18 cellular contexts compared by ENCODE assay signal in the genomic region with DNA sequence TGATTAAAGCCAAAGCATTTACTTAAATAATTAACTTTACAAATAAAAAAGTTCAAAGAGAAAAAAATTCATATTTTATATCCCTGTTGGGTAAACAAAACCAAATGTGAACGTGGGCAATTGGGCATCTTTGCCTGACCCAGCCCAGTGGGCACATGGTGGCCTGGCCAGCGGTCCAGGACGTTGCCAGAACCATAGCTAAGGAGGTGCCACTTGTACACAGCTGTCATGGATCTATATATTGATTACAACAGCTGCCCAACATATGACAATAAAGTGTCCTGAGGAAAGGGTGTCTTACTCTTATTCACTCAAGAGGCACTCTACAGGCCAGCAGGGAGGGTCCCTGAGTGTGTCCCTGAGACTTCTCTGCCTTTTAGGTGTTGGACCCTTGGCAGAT.
"Had no signal": no experiment of that assay in that cellular context is flagged by ENCODE, and none has a peak within 500 bp of the region (broad histone marks: within the 10 kb centered on the region; RNA-seq: fewer than 3 reads in every experiment).

No MANE protein-coding gene starts in this region.

- DNase-seq: effector memory CD8-positive, alpha-beta T cell; foreskin keratinocyte; immature natural killer cell; left lung; mesenchymal stem cell; natural killer cell; posterior cingulate gyrus; stimulated activated CD4-positive, alpha-beta T cell treated with anti-CD3 and anti-CD28 coated beads, Interleukin-2, amount 100 ng/mL, for 24 hours; stimulated activated CD4-positive, alpha-beta T cell treated with anti-CD3 and anti-CD28 coated beads, Interleukin-4, amount 100 ng/mL, for 4 hours; stimulated activated naive B cell treated with anti-CD40 and anti-IgM and Interleukin-4, amounts not matched to agents 10 μg/mL and 1 μg/mL and 100 μg/mL, for 72 hours; stimulated activated naive CD8-positive, alpha-beta T cell treated with anti-CD3 and anti-CD28 coated beads, Interleukin-15, amount 100 ng/mL, for 72 hours; testis; transverse colon had no signal

- H3K9me3 Mint-ChIP-seq: dendritic cell treated with granulocyte-macrophage colony-stimulating factor and Interleukin-4, amounts not matched to agents 40 ng/mL and 50 ng/mL, for 4 days; effector memory CD8-positive, alpha-beta T cell; immature natural killer cell; natural killer cell; neural crest cell; stimulated activated naive CD8-positive, alpha-beta T cell treated with anti-CD3 and anti-CD28 coated beads, Interleukin-15, amount 100 ng/mL, for 72 hours had no signal

- H3K27ac Mint-ChIP-seq: dendritic cell treated with granulocyte-macrophage colony-stimulating factor and Interleukin-4, amounts not matched to agents 40 ng/mL and 50 ng/mL, for 4 days; effector memory CD8-positive, alpha-beta T cell; immature natural killer cell; natural killer cell; stimulated activated naive B cell treated with anti-CD40 and anti-IgM and Interleukin-4, amounts not matched to agents 10 μg/mL and 1 μg/mL and 100 μg/mL, for 72 hours; stimulated activated naive CD8-positive, alpha-beta T cell treated with anti-CD3 and anti-CD28 coated beads, Interleukin-15, amount 100 ng/mL, for 72 hours had no signal

- ATAC-seq: effector memory CD8-positive, alpha-beta T cell; foreskin keratinocyte; left lung; natural killer cell; stimulated activated naive B cell treated with anti-CD40 and anti-IgM and Interleukin-4, amounts not matched to agents 10 μg/mL and 1 μg/mL and 100 μg/mL, for 72 hours; stimulated activated naive CD8-positive, alpha-beta T cell treated with anti-CD3 and anti-CD28 coated beads, Interleukin-15, amount 100 ng/mL, for 72 hours had no signal

- H3K36me3 Mint-ChIP-seq: immature natural killer cell, natural killer cell had no signal

- H3K4me3 Mint-ChIP-seq: dendritic cell treated with granulocyte-macrophage colony-stimulating factor and Interleukin-4, amounts not matched to agents 40 ng/mL and 50 ng/mL, for 4 days; effector memory CD8-positive, alpha-beta T cell; immature natural killer cell; natural killer cell; neural crest cell; stimulated activated naive B cell treated with anti-CD40 and anti-IgM and Interleukin-4, amounts not matched to agents 10 μg/mL and 1 μg/mL and 100 μg/mL, for 72 hours; stimulated activated naive CD8-positive, alpha-beta T cell treated with anti-CD3 and anti-CD28 coated beads, Interleukin-15, amount 100 ng/mL, for 72 hours had no signal

- H3K36me3 ChIP-seq: cardiac muscle cell, left lung, right atrium auricular region, transverse colon had no signal

- H3K27me3 Mint-ChIP-seq: dendritic cell treated with granulocyte-macrophage colony-stimulating factor and Interleukin-4, amounts not matched to agents 40 ng/mL and 50 ng/mL, for 4 days; stimulated activated naive B cell treated with anti-CD40 and anti-IgM and Interleukin-4, amounts not matched to agents 10 μg/mL and 1 μg/mL and 100 μg/mL, for 72 hours; stimulated activated naive CD8-positive, alpha-beta T cell treated with anti-CD3 and anti-CD28 coated beads, Interleukin-15, amount 100 ng/mL, for 72 hours had no signal

- H3K4me3 ChIP-seq: cardiac muscle cell, left lung, lung, right atrium auricular region, testis, transverse colon had no signal

- H3K9me3 ChIP-seq: left lung, right atrium auricular region, testis, transverse colon had no signal

- H3K27me3 ChIP-seq: foreskin keratinocyte, left lung, right atrium auricular region, testis, transverse colon had no signal

- H3K4me1 Mint-ChIP-seq: immature natural killer cell, natural killer cell had no signal

- H3K27ac ChIP-seq: cardiac muscle cell, foreskin keratinocyte, left lung, right atrium auricular region, transverse colon had no signal
